ENCODE assay signal across 10 cellular contexts in the genomic region with DNA sequence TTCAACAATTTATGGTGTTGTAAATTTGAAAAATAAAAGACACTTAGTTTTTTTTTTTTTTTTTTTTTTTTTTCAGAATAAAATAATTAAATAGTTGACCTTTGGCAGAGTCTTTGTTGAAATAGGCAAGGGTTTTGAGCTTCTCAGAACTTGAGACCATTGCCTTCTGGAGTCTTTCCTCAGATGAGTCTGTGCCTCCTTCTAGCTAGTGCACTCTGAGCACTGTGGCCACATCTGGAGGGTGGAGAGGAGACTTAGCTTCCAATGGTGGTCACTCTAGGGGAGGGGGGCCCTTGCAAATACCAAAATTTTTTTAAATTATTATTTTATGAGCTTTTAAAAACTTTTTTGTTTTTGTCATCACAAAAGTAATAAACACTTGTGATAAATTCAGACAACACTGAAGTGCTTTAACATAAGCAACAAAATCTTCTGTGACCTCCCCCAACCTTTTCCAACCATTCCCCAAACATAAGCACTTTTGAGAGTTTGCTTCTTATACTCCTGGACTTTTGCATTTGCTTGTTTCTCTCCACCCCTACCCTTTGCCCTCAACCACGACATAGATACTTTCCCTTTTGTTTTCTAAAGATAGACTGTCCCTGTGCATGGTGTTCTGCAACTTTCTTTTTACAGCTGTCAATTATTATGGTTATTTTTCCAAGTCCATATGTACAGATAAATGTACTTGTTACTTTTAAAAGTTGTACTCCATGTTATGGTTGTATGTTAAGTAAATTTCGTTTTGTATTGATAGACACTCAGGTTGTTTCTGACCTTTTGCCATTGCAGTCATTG. TPM values are rescaled to one million over a fixed set of nuclear protein-coding genes. Genes with fewer than 3 reads are reported as not detected.
A peak's percentile ranks its signal among the peaks of the same experiment; 100 is the strongest.
DNase-seq lines count a peak whose midpoint lies in the region; ATAC-seq and TF ChIP-seq lines count a peak whose summit lies in the region.
"Had no signal": no experiment of that assay in that cellular context is flagged by ENCODE, and none has a peak within 500 bp of the region (broad histone marks: within the 10 kb centered on the region; RNA-seq: fewer than 3 reads in every experiment).

No MANE protein-coding gene starts in this region.

- H4K20me1 ChIP-seq in OCI-LY1 (ENCODE audit: insufficient read depth, low read length): no peaks in the 10 kb centered on the region

- no peaks in the 10 kb centered on the region for H3F3A ChIP-seq in OCI-LY1 (ENCODE audit: insufficient read depth, low read length)

- H3K9me3 ChIP-seq in OCI-LY1 (ENCODE audit: low read length): no peaks in the 10 kb centered on the region
- H3K9me3 ChIP-seq: neutrophil had no signal

- DNase-seq in T-helper 1 cell: no peak
- no peak for DNase-seq in osteocyte (ENCODE audit: extremely low spot score, unreplicated experiment)
- no peak for DNase-seq in stimulated activated CD8-positive, alpha-beta memory T cell treated with anti-CD3 and anti-CD28 coated beads, Interleukin-4, amount 100 ng/mL, for 48 hours
- no peak for DNase-seq in DMS114 treated with DMSO at 0.1 percent for 48 hours (lab: John Stamatoyannopoulos, UW; ENCODE audit: unreplicated experiment)
- DNase-seq in NCI-H69 (lab: John Stamatoyannopoulos, UW): no peak

- peaks cover 40% of the 10 kb centered on the region for H3K4me1 Mint-ChIP-seq in T-helper 1 cell treated with Interleukin-12 subunit alpha and Interleukin-12 subunit beta and Interleukin-4 antibody, amounts not matched to agents 30 μg/mL and 1 μg/mL, for 36 hours (ENCODE audit: low read depth)
- peaks cover 35% of the 10 kb centered on the region for H3K4me1 Mint-ChIP-seq in osteocyte (ENCODE audit: unreplicated experiment)

- no peaks in the 10 kb centered on the region for H3K9me2 ChIP-seq in OCI-LY1 (ENCODE audit: low read depth, low read length)

- H3K4me1 ChIP-seq in OCI-LY1 (ENCODE audit: insufficient read depth, low read length, severe bottlenecking): peaks cover 6% of the 10 kb centered on the region

- H3K9me3 Mint-ChIP-seq in T-helper 1 cell treated with Interleukin-12 subunit alpha and Interleukin-12 subunit beta and Interleukin-4 antibody, amounts not matched to agents 30 μg/mL and 1 μg/mL, for 36 hours: no peaks in the 10 kb centered on the region
- no peaks in the 10 kb centered on the region for H3K9me3 Mint-ChIP-seq in osteocyte (ENCODE audit: unreplicated experiment)

- no peaks in the 10 kb centered on the region for H3K36me3 ChIP-seq in OCI-LY1 (ENCODE audit: insufficient read depth, low read length)

- no peaks in the 10 kb centered on the region for H3K27me3 Mint-ChIP-seq in T-helper 1 cell treated with Interleukin-12 subunit alpha and Interleukin-12 subunit beta and Interleukin-4 antibody, amounts not matched to agents 30 μg/mL and 1 μg/mL, for 36 hours (ENCODE audit: low read depth)
- no peaks in the 10 kb centered on the region for H3K27me3 Mint-ChIP-seq in osteocyte (ENCODE audit: unreplicated experiment)

- ATAC-seq in HG02588 (IDR thresholded peaks at IDR 0.05; ENCODE audit: unreplicated experiment): peak; percentile 70

- no peak overlapping the region for H2AFZ ChIP-seq in OCI-LY1 (ENCODE audit: low read length)

- no peak overlapping the region for H3K9ac ChIP-seq in OCI-LY1 (ENCODE audit: low read length)

- no peak overlapping the region for H3K4me3 ChIP-seq in OCI-LY1 (ENCODE audit: low read depth, low read length, poor library complexity, severe bottlenecking)

- H3K27me3 ChIP-seq in OCI-LY1 (ENCODE audit: insufficient read depth, low read length): no peaks in the 10 kb centered on the region
- H3K27me3 ChIP-seq: neutrophil had no signal

- peak overlapping the region; percentile 59 for H3K4me3 Mint-ChIP-seq in T-helper 1 cell treated with Interleukin-12 subunit alpha and Interleukin-12 subunit beta and Interleukin-4 antibody, amounts not matched to agents 30 μg/mL and 1 μg/mL, for 36 hours
- peak overlapping the region; percentile 20 for H3K4me3 Mint-ChIP-seq in osteocyte (ENCODE audit: unreplicated experiment)

- no peaks in the 10 kb centered on the region for H3K79me2 ChIP-seq in OCI-LY1 (ENCODE audit: insufficient read depth, low read length)

- H3K27ac Mint-ChIP-seq in T-helper 1 cell treated with Interleukin-12 subunit alpha and Interleukin-12 subunit beta and Interleukin-4 antibody, amounts not matched to agents 30 μg/mL and 1 μg/mL, for 36 hours: peak overlapping the region; percentile 37
- H3K27ac Mint-ChIP-seq in osteocyte (ENCODE audit: unreplicated experiment): peak overlapping the region; percentile 29

- TF ChIP-seq CTCF in OCI-LY1 (IDR thresholded peaks at IDR 0.05; ENCODE audit: low read length): no peak
- TF ChIP-seq CTCF in osteocyte (IDR thresholded peaks at IDR 0.05): no peak

- no peak overlapping the region for H3K27ac ChIP-seq in OCI-LY1 (ENCODE audit: low read depth, low read length, poor library complexity, severe bottlenecking)
- H3K27ac ChIP-seq: epithelial cell of prostate, neutrophil had no signal

- H3K36me3 Mint-ChIP-seq in T-helper 1 cell treated with Interleukin-12 subunit alpha and Interleukin-12 subunit beta and Interleukin-4 antibody, amounts not matched to agents 30 μg/mL and 1 μg/mL, for 36 hours (ENCODE audit: low read depth): peaks cover 5% of the 10 kb centered on the region
- peaks cover 7% of the 10 kb centered on the region for H3K36me3 Mint-ChIP-seq in osteocyte (ENCODE audit: unreplicated experiment)

- 0 out of 2 replicates have a peak overlapping the region, but pooled peaks have one; percentile 8 for H3K4me2 ChIP-seq in OCI-LY1 (ENCODE audit: low read length)

RNA-seq across cellular contexts. Expression of gene BMAL1, which starts 41.1 kb away (rescaled TPM):
- 23.0 and 25.3 TPM in 2 replicates for total RNA-seq in osteocyte
